2 cellular contexts compared by ENCODE assay signal in the genomic region with DNA sequence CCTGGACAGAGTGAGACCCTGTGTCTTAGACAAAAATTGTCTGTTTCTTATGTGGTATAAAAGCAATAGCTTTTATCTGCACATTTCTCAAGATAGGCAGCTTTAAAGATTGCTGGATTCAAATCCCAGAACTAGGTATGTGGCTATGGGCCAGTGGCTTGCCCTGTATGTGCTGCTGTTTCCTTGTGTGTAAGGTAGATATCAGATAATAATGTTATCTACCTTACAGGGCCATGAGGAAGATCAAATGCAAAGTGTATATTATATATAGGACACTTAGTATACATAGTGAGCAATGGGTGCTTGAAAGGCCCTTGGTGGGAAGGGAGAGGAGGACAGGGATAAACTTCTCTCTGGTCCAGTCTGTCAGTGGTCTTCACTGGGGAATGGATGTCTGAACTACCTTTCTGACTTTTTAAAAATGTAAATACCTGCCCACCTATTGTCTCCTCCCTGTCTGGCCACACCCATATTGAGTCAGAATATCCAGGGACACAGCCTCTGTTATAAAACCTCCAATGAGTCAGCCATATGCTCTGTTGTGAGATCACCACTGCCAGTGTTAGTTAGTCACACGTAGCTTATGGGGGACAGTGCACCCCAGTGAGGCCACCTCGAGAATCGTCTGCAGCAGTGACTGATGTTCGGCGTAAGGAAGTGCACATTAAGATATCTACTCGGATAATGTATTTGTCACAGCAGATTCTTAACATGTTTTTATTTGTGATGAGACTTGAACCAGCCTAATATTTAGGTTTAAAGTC.
TF ChIP-seq lines count a peak whose summit lies in the region.

No MANE protein-coding gene starts in this region.

TF ChIP-seq in K562, 482 proteins besides CTCF, POLR2A, EP300 and RAD21 (continued from another document):
- TF ChIP-seq, protein P1, sequence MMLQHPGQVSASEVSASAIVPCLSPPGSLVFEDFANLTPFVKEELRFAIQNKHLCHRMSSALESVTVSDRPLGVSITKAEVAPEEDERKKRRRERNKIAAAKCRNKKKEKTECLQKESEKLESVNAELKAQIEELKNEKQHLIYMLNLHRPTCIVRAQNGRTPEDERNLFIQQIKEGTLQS (IDR thresholded peaks at IDR 0.05): peak; percentile 47; the same call in 1 of the 2 replicates
- TF ChIP-seq, protein P1 (CRISPR knock-in tag; conservative IDR thresholded peaks at IDR 0.05): no peak
- TF ChIP-seq ZNF197 (CRISPR knock-in tag; IDR thresholded peaks at IDR 0.05; ENCODE audit: low read depth): no peak
TF ChIP-seq in K562: peak in this region for 2.

TF ChIP-seq in HepG2, 621 proteins besides CTCF, POLR2A, EP300 and RAD21 (continued from another document):
- TF ChIP-seq, protein P2, sequence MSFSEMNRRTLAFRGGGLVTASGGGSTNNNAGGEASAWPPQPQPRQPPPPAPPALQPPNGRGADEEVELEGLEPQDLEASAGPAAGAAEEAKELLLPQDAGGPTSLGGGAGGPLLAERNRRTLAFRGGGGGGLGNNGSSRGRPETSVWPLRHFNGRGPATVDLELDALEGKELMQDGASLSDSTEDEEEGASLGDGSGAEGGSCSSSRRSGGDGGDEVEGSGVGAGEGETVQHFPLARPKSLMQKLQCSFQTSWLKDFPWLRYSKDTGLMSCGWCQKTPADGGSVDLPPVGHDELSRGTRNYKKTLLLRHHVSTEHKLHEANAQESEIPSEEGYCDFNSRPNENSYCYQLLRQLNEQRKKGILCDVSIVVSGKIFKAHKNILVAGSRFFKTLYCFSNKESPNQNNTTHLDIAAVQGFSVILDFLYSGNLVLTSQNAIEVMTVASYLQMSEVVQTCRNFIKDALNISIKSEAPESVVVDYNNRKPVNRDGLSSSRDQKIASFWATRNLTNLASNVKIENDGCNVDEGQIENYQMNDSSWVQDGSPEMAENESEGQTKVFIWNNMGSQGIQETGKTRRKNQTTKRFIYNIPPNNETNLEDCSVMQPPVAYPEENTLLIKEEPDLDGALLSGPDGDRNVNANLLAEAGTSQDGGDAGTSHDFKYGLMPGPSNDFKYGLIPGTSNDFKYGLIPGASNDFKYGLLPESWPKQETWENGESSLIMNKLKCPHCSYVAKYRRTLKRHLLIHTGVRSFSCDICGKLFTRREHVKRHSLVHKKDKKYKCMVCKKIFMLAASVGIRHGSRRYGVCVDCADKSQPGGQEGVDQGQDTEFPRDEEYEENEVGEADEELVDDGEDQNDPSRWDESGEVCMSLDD (CRISPR knock-in tag; IDR thresholded peaks at IDR 0.05; ENCODE audit: borderline replicate concordance): peak; percentile 65; the same call in 1 of the 2 replicates
- TF ChIP-seq CCDC6 (CRISPR knock-in tag; IDR thresholded peaks at IDR 0.05) (no peak), SRY (CRISPR knock-in tag; IDR thresholded peaks at IDR 0.05) (no peak)
